26 cellular contexts compared by ENCODE assay signal in the genomic region with DNA sequence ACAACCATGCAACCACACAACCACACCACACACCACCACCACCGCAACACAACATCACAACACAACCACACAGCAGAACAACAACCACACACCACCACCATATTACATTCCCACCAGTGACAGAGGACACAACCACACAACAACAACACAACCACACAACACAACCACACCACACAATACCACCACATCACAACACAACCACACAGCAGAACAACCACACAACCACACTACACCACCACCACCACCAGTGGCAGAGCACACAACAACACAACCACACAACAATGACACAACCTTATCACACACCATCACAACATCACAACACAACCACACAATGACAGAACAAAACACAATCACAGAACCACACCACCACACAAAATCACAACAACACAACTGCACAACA.
A peak's percentile ranks its signal among the peaks of the same experiment; 100 is the strongest.
DNase-seq lines count a peak whose midpoint lies in the region; ATAC-seq and TF ChIP-seq lines count a peak whose summit lies in the region.
"Had no signal": no experiment of that assay in that cellular context is flagged by ENCODE, and none has a peak within 500 bp of the region (broad histone marks: within the 10 kb centered on the region; RNA-seq: fewer than 3 reads in every experiment).

No MANE protein-coding gene starts in this region.

- in situ Hi-C loops in gastrocnemius medialis (cut with MboI; ENCODE audit: low sequenced_read_pairs in 4 of 4) = no loop called here

- H3K36me3 Mint-ChIP-seq in stimulated activated naive CD8-positive, alpha-beta T cell treated with anti-CD3 and anti-CD28 coated beads, Interleukin-15, Interleukin-2, amounts not matched to agents 100 ng/mL and 50 ng/mL, for 24 hours (ENCODE audit: low read depth) = no peaks in the 10 kb centered on the region
- no peaks in the 10 kb centered on the region for H3K36me3 Mint-ChIP-seq in activated CD8-positive, alpha-beta T cell treated with anti-CD3 and anti-CD28 coated beads for 36 hours (ENCODE audit: low read depth)
- peaks cover 7% of the 10 kb centered on the region for H3K36me3 Mint-ChIP-seq in endothelial cell (ENCODE audit: low read depth, unreplicated experiment)
- H3K36me3 Mint-ChIP-seq: activated CD4-positive, alpha-beta memory T cell treated with anti-CD3 and anti-CD28 coated beads for 36 hours; IgD-negative memory B cell; stimulated activated memory B cell treated with anti-CD40 and anti-IgM and Interleukin-4, amounts not matched to agents 10 μg/mL and 1 μg/mL and 100 μg/mL, for 72 hours had no signal

- peak overlapping the region; percentile 3 for H3K4me3 Mint-ChIP-seq in stimulated activated naive CD8-positive, alpha-beta T cell treated with anti-CD3 and anti-CD28 coated beads, Interleukin-15, Interleukin-2, amounts not matched to agents 100 ng/mL and 50 ng/mL, for 24 hours
- no peak overlapping the region for H3K4me3 Mint-ChIP-seq in activated CD8-positive, alpha-beta T cell treated with anti-CD3 and anti-CD28 coated beads for 36 hours
- H3K4me3 Mint-ChIP-seq in endothelial cell (ENCODE audit: unreplicated experiment) = peak overlapping the region; percentile 60
- H3K4me3 Mint-ChIP-seq: activated CD4-positive, alpha-beta memory T cell treated with anti-CD3 and anti-CD28 coated beads for 36 hours; IgD-negative memory B cell; naive B cell; stimulated activated memory B cell treated with anti-CD40 and anti-IgM and Interleukin-4, amounts not matched to agents 10 μg/mL and 1 μg/mL and 100 μg/mL, for 72 hours had no signal

- intact Hi-C loops in activated CD8-positive, alpha-beta T cell treated with anti-CD3 and anti-CD28 coated beads for 36 hours (cut with micrococcal nuclease) = no loop called here
- intact Hi-C loops in gastrocnemius medialis (cut with DNase I; ENCODE audit: low total_unique reads) = no loop called here

- no peaks in the 10 kb centered on the region for H3K27me3 ChIP-seq in gastrocnemius medialis

- ATAC-seq in stimulated activated naive CD8-positive, alpha-beta T cell treated with anti-CD3 and anti-CD28 coated beads, Interleukin-15, Interleukin-2, amounts not matched to agents 100 U/mL and 50 U/mL, for 24 hours = no peak
- ATAC-seq in activated CD8-positive, alpha-beta T cell treated with anti-CD3 and anti-CD28 coated beads for 36 hours = no peak
- no peak for ATAC-seq in gastrocnemius medialis
- no peak for ATAC-seq in HG02759 (IDR thresholded peaks at IDR 0.05; ENCODE audit: unreplicated experiment)
- ATAC-seq: Panc1; stimulated activated memory B cell treated with anti-CD40 and anti-IgM and Interleukin-4, amounts not matched to agents 10 μg/mL and 1 μg/mL and 100 μg/mL, for 72 hours; upper lobe of right lung had no signal

- H3K9me3 Mint-ChIP-seq in stimulated activated naive CD8-positive, alpha-beta T cell treated with anti-CD3 and anti-CD28 coated beads, Interleukin-15, Interleukin-2, amounts not matched to agents 100 ng/mL and 50 ng/mL, for 24 hours = peaks cover 6% of the 10 kb centered on the region
- peaks cover 3% of the 10 kb centered on the region for H3K9me3 Mint-ChIP-seq in activated CD8-positive, alpha-beta T cell treated with anti-CD3 and anti-CD28 coated beads for 36 hours
- no peaks in the 10 kb centered on the region for H3K9me3 Mint-ChIP-seq in endothelial cell (ENCODE audit: unreplicated experiment)
- H3K9me3 Mint-ChIP-seq: activated CD4-positive, alpha-beta memory T cell treated with anti-CD3 and anti-CD28 coated beads for 36 hours; activated T-helper 2 cell treated with anti-CD3 and anti-CD28 coated beads, Interferon-gamma antibody, Interleukin-2, Interleukin-4, amounts not matched to agents 10 μg/mL and 5 μg/mL and 100 μg/mL, durations not matched to agents 14 hours and 24 hours and 36 hours had no signal

- no peak for TF ChIP-seq POLR2A in gastrocnemius medialis (IDR thresholded peaks at IDR 0.05)

- H3K27ac ChIP-seq in gastrocnemius medialis = no peak overlapping the region
- H3K27ac ChIP-seq: dorsolateral prefrontal cortex, suprapubic skin, upper lobe of right lung had no signal

- no peaks in the 10 kb centered on the region for H3K9me3 ChIP-seq in gastrocnemius medialis
- H3K9me3 ChIP-seq: suprapubic skin, upper lobe of right lung had no signal

- H3K27ac Mint-ChIP-seq in stimulated activated naive CD8-positive, alpha-beta T cell treated with anti-CD3 and anti-CD28 coated beads, Interleukin-15, Interleukin-2, amounts not matched to agents 100 ng/mL and 50 ng/mL, for 24 hours = peak overlapping the region; percentile 15
- peak overlapping the region; percentile 3 for H3K27ac Mint-ChIP-seq in activated CD8-positive, alpha-beta T cell treated with anti-CD3 and anti-CD28 coated beads for 36 hours
- peak overlapping the region; percentile 22 for H3K27ac Mint-ChIP-seq in endothelial cell (ENCODE audit: unreplicated experiment)
- H3K27ac Mint-ChIP-seq: activated CD4-positive, alpha-beta memory T cell treated with anti-CD3 and anti-CD28 coated beads for 36 hours; activated T-helper 2 cell treated with anti-CD3 and anti-CD28 coated beads, Interferon-gamma antibody, Interleukin-2, Interleukin-4, amounts not matched to agents 10 μg/mL and 5 μg/mL and 100 μg/mL, durations not matched to agents 14 hours and 24 hours and 36 hours; stimulated activated memory B cell treated with anti-CD40 and anti-IgM and Interleukin-4, amounts not matched to agents 10 μg/mL and 1 μg/mL and 100 μg/mL, for 72 hours had no signal

- POLR2A ChIA-PET in activated CD8-positive, alpha-beta T cell treated with anti-CD3 and anti-CD28 coated beads for 36 hours (lab: Charles Lee) = no interaction called here

- H3K4me1 Mint-ChIP-seq in stimulated activated naive CD8-positive, alpha-beta T cell treated with anti-CD3 and anti-CD28 coated beads, Interleukin-15, Interleukin-2, amounts not matched to agents 100 ng/mL and 50 ng/mL, for 24 hours (ENCODE audit: low read depth) = peaks cover 24% of the 10 kb centered on the region
- H3K4me1 Mint-ChIP-seq in activated CD8-positive, alpha-beta T cell treated with anti-CD3 and anti-CD28 coated beads for 36 hours (ENCODE audit: low read depth) = peaks cover 36% of the 10 kb centered on the region
- peaks cover 7% of the 10 kb centered on the region for H3K4me1 Mint-ChIP-seq in endothelial cell (ENCODE audit: unreplicated experiment)
- H3K4me1 Mint-ChIP-seq: stimulated activated memory B cell treated with anti-CD40 and anti-IgM and Interleukin-4, amounts not matched to agents 10 μg/mL and 1 μg/mL and 100 μg/mL, for 72 hours had no signal

- no peaks in the 10 kb centered on the region for H3K36me3 ChIP-seq in gastrocnemius medialis
- H3K36me3 ChIP-seq: suprapubic skin, upper lobe of right lung had no signal

- no peak overlapping the region for H3K4me3 ChIP-seq in gastrocnemius medialis
- H3K4me3 ChIP-seq: dorsolateral prefrontal cortex, suprapubic skin, upper lobe of right lung had no signal

- no peak for TF ChIP-seq CTCF in activated CD8-positive, alpha-beta T cell treated with anti-CD3 and anti-CD28 coated beads for 36 hours (IDR thresholded peaks at IDR 0.05)
- TF ChIP-seq CTCF in endothelial cell (IDR thresholded peaks at IDR 0.05; ENCODE audit: unreplicated experiment) (no peak), gastrocnemius medialis (IDR thresholded peaks at IDR 0.05 in 4 of 5, conservative IDR thresholded peaks at IDR 0.05 in 1 of 5) (no peak)

- DNase-seq in stimulated activated naive CD8-positive, alpha-beta T cell treated with anti-CD3 and anti-CD28 coated beads, Interleukin-15, Interleukin-2, amounts not matched to agents 100 U/mL and 50 U/mL, for 24 hours = no peak
- no peak for DNase-seq in activated CD8-positive, alpha-beta T cell treated with anti-CD3 and anti-CD28 coated beads for 36 hours
- no peak for DNase-seq in endothelial cell (ENCODE audit: low spot score)
- DNase-seq in gastrocnemius medialis = no peak
- no peak for DNase-seq in HuH-7.5 (ENCODE audit: low spot score)
- DNase-seq: activated CD4-positive, alpha-beta memory T cell treated with anti-CD3 and anti-CD28 coated beads for 36 hours; activated CD4-positive, CD25-positive, alpha-beta regulatory T cell; C1 segment of cervical spinal cord; DMS79; dorsolateral prefrontal cortex; kidney glomerular epithelial cell; midbrain; naive B cell; NCI-H1436 treated with DMSO at 0.1 percent for 48 hours; NCI-H2081 treated with DMSO at 0.1 percent for 48 hours; NCI-H226; NCI-H69; Right ventricle myocardium superior; upper lobe of right lung had no signal

- no peaks in the 10 kb centered on the region for H3K4me1 ChIP-seq in gastrocnemius medialis
- H3K4me1 ChIP-seq: suprapubic skin, upper lobe of right lung had no signal

- CTCF ChIA-PET in activated CD8-positive, alpha-beta T cell treated with anti-CD3 and anti-CD28 coated beads for 36 hours (lab: Charles Lee) = no interaction called here

- no peaks in the 10 kb centered on the region for H3K27me3 Mint-ChIP-seq in stimulated activated naive CD8-positive, alpha-beta T cell treated with anti-CD3 and anti-CD28 coated beads, Interleukin-15, Interleukin-2, amounts not matched to agents 100 ng/mL and 50 ng/mL, for 24 hours
- no peaks in the 10 kb centered on the region for H3K27me3 Mint-ChIP-seq in activated CD8-positive, alpha-beta T cell treated with anti-CD3 and anti-CD28 coated beads for 36 hours
- peaks cover 10% of the 10 kb centered on the region for H3K27me3 Mint-ChIP-seq in endothelial cell (ENCODE audit: unreplicated experiment)
- H3K27me3 Mint-ChIP-seq: activated CD4-positive, alpha-beta memory T cell treated with anti-CD3 and anti-CD28 coated beads for 36 hours; IgD-negative memory B cell had no signal
